In the genomic region with DNA sequence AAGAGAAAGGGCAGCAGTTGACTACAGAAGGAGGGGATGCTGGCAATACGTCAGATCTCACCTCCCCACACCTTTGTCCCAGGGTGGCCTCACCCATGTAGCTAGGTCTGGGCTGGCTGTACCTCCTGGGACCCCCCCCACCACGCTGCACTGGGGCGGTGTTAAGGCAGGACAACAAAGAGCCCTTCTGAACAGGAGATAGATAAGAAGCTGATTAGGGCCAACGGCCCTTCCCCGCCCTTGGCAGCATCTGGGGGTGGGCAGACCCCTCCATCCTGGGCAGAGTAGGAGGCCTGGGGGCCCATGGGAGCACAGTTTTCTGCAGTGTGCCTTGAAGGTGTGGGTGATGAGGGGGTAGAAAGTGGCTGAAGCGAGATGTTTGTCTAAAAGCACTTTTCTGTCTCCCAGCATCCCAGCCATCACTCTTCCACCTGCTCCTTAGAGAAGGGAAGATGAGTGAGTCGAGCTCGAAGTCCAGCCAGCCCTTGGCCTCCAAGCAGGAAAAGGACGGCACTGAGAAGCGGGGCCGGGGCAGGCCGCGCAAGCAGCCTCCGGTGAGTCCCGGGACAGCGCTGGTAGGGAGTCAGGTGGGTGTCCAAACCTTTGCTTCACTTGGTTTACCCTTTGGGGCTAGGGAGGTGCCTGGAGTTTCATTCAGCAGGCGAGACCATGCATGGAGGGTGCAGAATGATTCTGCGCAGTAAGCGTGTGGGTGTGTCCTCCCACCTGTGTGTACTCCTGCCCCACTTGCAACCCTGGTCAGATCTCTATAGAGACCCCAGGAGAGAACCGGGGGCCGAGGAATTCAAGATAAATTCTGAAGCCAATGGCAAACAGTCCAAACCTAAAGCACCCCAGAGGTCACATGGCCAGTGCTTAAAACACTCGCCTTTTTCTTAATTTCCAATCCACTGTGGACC, we compare ENCODE assay signal across 10 cellular contexts. TPM values are rescaled to one million over a fixed set of nuclear protein-coding genes. Genes with fewer than 3 reads are reported as not detected.
A peak's percentile ranks its signal among the peaks of the same experiment; 100 is the strongest.
DNase-seq lines count a peak whose midpoint lies in the region; ATAC-seq and TF ChIP-seq lines count a peak whose summit lies in the region.
"Had no signal": no experiment of that assay in that cellular context is flagged by ENCODE, and none has a peak within 500 bp of the region (broad histone marks: within the 10 kb centered on the region; RNA-seq: fewer than 3 reads in every experiment).

No MANE protein-coding gene starts in this region.

- H3K36me3 Mint-ChIP-seq in stimulated activated naive B cell treated with anti-CD40 and anti-IgM and Interleukin-4, amounts not matched to agents 10 μg/mL and 1 μg/mL and 100 μg/mL, for 72 hours, result peaks cover 28 to 69% of the 10 kb centered on the region in 2 donors

- peaks cover 33% of the 10 kb centered on the region for H3K4me1 ChIP-seq in fibroblast of lung (ENCODE audit: control insufficient read depth, extremely low read depth, insufficient read depth, low read length)

- DNase-seq in activated effector memory CD4-positive, alpha-beta T cell treated with anti-CD3 and anti-CD28 coated beads, Interleukin-2, amount 50 U/mL, for 16 hours, result peak; percentile 59
- no peak for DNase-seq in activated effector memory CD4-positive, alpha-beta T cell treated with Interleukin-2 at 50 U/mL for 16 hours
- DNase-seq in fibroblast of lung (ENCODE audit: low read depth in 2 of 2) (no peak), left cardiac atrium (no peak)
- DNase-seq in stimulated activated naive B cell treated with anti-CD40 and anti-IgM and Interleukin-4, amounts not matched to agents 10 μg/mL and 1 μg/mL and 100 μg/mL, for 72 hours, result no peak
- DNase-seq: NCI-H1930, SJCRH30 had no signal

- ATAC-seq in stimulated activated naive B cell treated with anti-CD40 and anti-IgM and Interleukin-4, amounts not matched to agents 10 μg/mL and 1 μg/mL and 100 μg/mL, for 72 hours (replicated peaks), result no peak
- ATAC-seq in GM21447 (IDR thresholded peaks at IDR 0.05; ENCODE audit: unreplicated experiment) (no peak), left cardiac atrium (no peak), HG03457 (IDR thresholded peaks at IDR 0.05; ENCODE audit: unreplicated experiment) (no peak)

- no peaks in the 10 kb centered on the region for H3K27me3 ChIP-seq in fibroblast of lung (ENCODE audit: control insufficient read depth, insufficient read depth, low read length)
- H3K27me3 ChIP-seq: SJCRH30 had no signal

- no peaks in the 10 kb centered on the region for H3K9me3 ChIP-seq in fibroblast of lung (ENCODE audit: control insufficient read depth, insufficient read depth, low read depth, low read length)
- H3K9me3 ChIP-seq: SJCRH30 had no signal

- peaks cover 52 to 86% of the 10 kb centered on the region in 2 donors for H3K4me1 Mint-ChIP-seq in stimulated activated naive B cell treated with anti-CD40 and anti-IgM and Interleukin-4, amounts not matched to agents 10 μg/mL and 1 μg/mL and 100 μg/mL, for 72 hours

- H3K27me3 Mint-ChIP-seq in stimulated activated naive B cell treated with anti-CD40 and anti-IgM and Interleukin-4, amounts not matched to agents 10 μg/mL and 1 μg/mL and 100 μg/mL, for 72 hours, result no peaks in the 10 kb centered on the region

- peak overlapping the region in 1 of 4 experiments; percentile 79 for H3K4me3 ChIP-seq in fibroblast of lung (replicated peaks in 1 of 4; ENCODE audit: control extremely low read depth in 1 of 4, insufficient read depth in 1 of 4, low read depth in 3 of 4, low read length in 4 of 4)
- H3K4me3 ChIP-seq: SJCRH30 had no signal

- H3K36me3 ChIP-seq in fibroblast of lung (ENCODE audit: control insufficient read depth, insufficient read depth, low read length), result peaks cover 8% of the 10 kb centered on the region

- H3K4me2 ChIP-seq in fibroblast of lung (ENCODE audit: extremely low read depth, insufficient read depth, low read length), result peak overlapping the region; percentile 23

- peak overlapping the region; percentile 80 for H3K27ac Mint-ChIP-seq in stimulated activated naive B cell treated with anti-CD40 and anti-IgM and Interleukin-4, amounts not matched to agents 10 μg/mL and 1 μg/mL and 100 μg/mL, for 72 hours

- H3K27ac ChIP-seq in VCaP (peak overlapping the region; percentile 99; the same call in 1 of the 2 replicates), fibroblast of lung (ENCODE audit: insufficient read depth, low read length) (no peak overlapping the region)
- H3K27ac ChIP-seq: SJCRH30 had no signal

- no peak overlapping the region for H3K9ac ChIP-seq in fibroblast of lung (ENCODE audit: insufficient read depth, low read length)

- intact Hi-C loops in left cardiac atrium (cut with DNase I), result no loop called here

- no peaks in the 10 kb centered on the region for H3K9me3 Mint-ChIP-seq in stimulated activated naive B cell treated with anti-CD40 and anti-IgM and Interleukin-4, amounts not matched to agents 10 μg/mL and 1 μg/mL and 100 μg/mL, for 72 hours

- no peaks in the 10 kb centered on the region for H4K20me1 ChIP-seq in fibroblast of lung (ENCODE audit: control insufficient read depth, extremely low read depth, insufficient read depth, low read length)

- H3K79me2 ChIP-seq in fibroblast of lung (ENCODE audit: control insufficient read depth, insufficient read depth, low read length), result peaks cover 41% of the 10 kb centered on the region

- TF ChIP-seq CTCF in VCaP (conservative IDR thresholded peaks at IDR 0.05) (no peak), fibroblast of lung (conservative IDR thresholded peaks at IDR 0.05 in 1 of 2, IDR thresholded peaks at IDR 0.05 in 1 of 2; ENCODE audit: low read depth in 1 of 2, low read length in 2 of 2) (no peak)

- H3K4me3 Mint-ChIP-seq in stimulated activated naive B cell treated with anti-CD40 and anti-IgM and Interleukin-4, amounts not matched to agents 10 μg/mL and 1 μg/mL and 100 μg/mL, for 72 hours, result peak overlapping the region; percentile 13 to 22

- no peak overlapping the region for H2AFZ ChIP-seq in fibroblast of lung (ENCODE audit: low read length)

RNA-seq across cellular contexts. Expression of gene HMGA1, which starts 3.9 kb away (rescaled TPM):
- total RNA-seq in fibroblast of lung (70.6 and 121 TPM in 2 replicates), left cardiac atrium (10 to 100 TPM; 32.5 to 36.2 TPM)
- polyA plus RNA-seq in fibroblast of lung, result 29.6 and 213 TPM in 2 replicates
- 195 and 1,020 TPM in 2 replicates for polyA plus RNA-seq in fibroblast of lung (2012)
- polyA minus RNA-seq in fibroblast of lung (ENCODE audit: low replicate concordance), result 321 and 1,177 TPM in 2 replicates

RNA-seq across cellular contexts. Expression of gene SMIM29, which starts 8.2 kb away (rescaled TPM):
- total RNA-seq in fibroblast of lung (26.5 and 36.3 TPM in 2 replicates), left cardiac atrium (10 to 100 TPM; 18.4 to 22.7 TPM)
- polyA plus RNA-seq in fibroblast of lung, result 16.7 and 34.7 TPM in 2 replicates
- polyA plus RNA-seq in fibroblast of lung (2012), result 31.7 and 65.1 TPM in 2 replicates
- 20.7 and 58.1 TPM in 2 replicates for polyA minus RNA-seq in fibroblast of lung (ENCODE audit: low replicate concordance)
